ENCODE assay signal across 1 cellular context in the genomic region with DNA sequence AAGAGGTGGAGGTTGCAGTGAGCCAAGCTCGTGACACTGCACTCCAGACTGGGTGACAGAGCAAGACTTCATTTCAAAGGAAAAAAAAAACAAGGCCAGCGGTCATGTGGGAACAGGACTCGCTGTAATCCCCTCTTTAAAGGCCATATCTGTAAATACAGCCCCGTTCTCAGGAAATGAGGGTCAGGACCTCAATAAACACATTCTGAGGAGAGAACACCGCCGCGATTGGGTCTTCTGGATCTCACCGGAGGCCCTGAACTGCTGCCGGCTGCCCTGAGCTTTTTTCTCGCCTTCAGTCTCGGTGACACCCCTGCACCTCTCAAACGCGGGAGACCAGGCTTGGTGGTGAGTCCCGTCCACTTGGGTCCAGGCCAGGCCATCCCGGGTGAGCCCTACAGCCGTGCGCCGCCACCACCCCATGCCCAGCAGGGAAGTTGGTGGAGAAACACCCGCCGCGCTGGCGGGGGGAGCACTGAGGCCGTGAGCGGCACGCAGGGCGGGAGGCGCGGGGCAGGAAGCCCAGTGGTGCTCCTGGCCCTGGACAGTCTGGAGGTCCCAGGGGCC.
TF ChIP-seq lines count a peak whose summit lies in the region.

No MANE protein-coding gene starts in this region.

TF ChIP-seq in K562, 482 proteins besides CTCF, POLR2A, EP300 and RAD21 (continues in another document):
- TF ChIP-seq DNMT1 (IDR thresholded peaks at IDR 0.05) (no peak), GTF2A2 (tag; IDR thresholded peaks at IDR 0.05) (no peak), TEAD4 (IDR thresholded peaks at IDR 0.05; ENCODE audit: low read length) (0 out of 2 replicates have a peak, but pooled peaks have one; percentile 46), TEAD4 (CRISPR knock-in tag; IDR thresholded peaks at IDR 0.05; ENCODE audit: borderline replicate concordance) (no peak), FOXA3 (CRISPR knock-in tag; conservative IDR thresholded peaks at IDR 0.05 in 1 of 2, IDR thresholded peaks at IDR 0.05 in 1 of 2) (peak in 1 of 2 experiments; percentile 52; a peak in 1 of 4 replicates), NFE2 (IDR thresholded peaks at IDR 0.05; ENCODE audit: low read depth) (peak; percentile 21; the same call in 1 of the 2 replicates), RNF2 (IDR thresholded peaks at IDR 0.05) (peak; percentile 49; the same call in 1 of the 2 replicates), TBL1XR1 (IDR thresholded peaks at IDR 0.05; ENCODE audit: low read length in 2 of 2) (peak in 1 of 2 experiments; percentile 14; a peak in 1 of 4 replicates), NBN (IDR thresholded peaks at IDR 0.05; ENCODE audit: low read depth) (peak; percentile 63; the same call in 1 of the 2 replicates), NFRKB (IDR thresholded peaks at IDR 0.05; ENCODE audit: low read depth) (no peak), KDM1A (IDR thresholded peaks at IDR 0.05) (peak; percentile 45 to 66; a peak in 2 of 4 replicates), TRIM24 (IDR thresholded peaks at IDR 0.05) (peak; percentile 20 to 26; a peak in 1 of 4 replicates), CBFA2T3 (IDR thresholded peaks at IDR 0.05) (peak; percentile 85), XRCC5 (IDR thresholded peaks at IDR 0.05; ENCODE audit: low read depth, low read length) (no peak), PTTG1 (tag; IDR thresholded peaks at IDR 0.05; ENCODE audit: low read depth) (no peak), ZNF23 (CRISPR knock-in tag; IDR thresholded peaks at IDR 0.05) (no peak), ZNF76 (CRISPR knock-in tag; IDR thresholded peaks at IDR 0.05; ENCODE audit: borderline replicate concordance) (no peak), PHTF2 (CRISPR knock-in tag; IDR thresholded peaks at IDR 0.05) (no peak), ARID1B (IDR thresholded peaks at IDR 0.05) (peak; percentile 66), BDP1 (IDR thresholded peaks at IDR 0.05; ENCODE audit: insufficient read depth, insufficient read length) (no peak), HDAC2 (IDR thresholded peaks at IDR 0.05) (0 out of 2 replicates have a peak, but pooled peaks have one; percentile 26), ZNF274 (IDR thresholded peaks at IDR 0.05; ENCODE audit: borderline replicate concordance, low read depth, low read length) (no peak), L3MBTL2 (IDR thresholded peaks at IDR 0.05) (peak; percentile 35; the same call in 1 of the 2 replicates), ZC3H8 (IDR thresholded peaks at IDR 0.05) (no peak), BCOR (IDR thresholded peaks at IDR 0.05) (peak; percentile 58; the same call in 1 of the 2 replicates), LEF1 (IDR thresholded peaks at IDR 0.05) (peak; percentile 48; the same call in 1 of the 2 replicates), RBBP5 (IDR thresholded peaks at IDR 0.05; ENCODE audit: borderline replicate concordance, insufficient read depth, low read length, poor library complexity, severe bottlenecking) (peak; percentile 23), ZNF143 (CRISPR knock-in tag; IDR thresholded peaks at IDR 0.05) (no peak), ZFX (CRISPR knock-in tag; IDR thresholded peaks at IDR 0.05) (peak; percentile 13; the same call in 1 of the 2 replicates), NR2F6 (CRISPR knock-in tag; IDR thresholded peaks at IDR 0.05) (no peak), STAT5A (IDR thresholded peaks at IDR 0.05; ENCODE audit: borderline replicate concordance, low read length) (peak; percentile 44; the same call in 1 of the 2 replicates), ZNF217 (CRISPR knock-in tag; IDR thresholded peaks at IDR 0.05) (no peak), CBFA2T2 (conservative IDR thresholded peaks at IDR 0.05) (peak; percentile 66), EGR1 (conservative IDR thresholded peaks at IDR 0.05) (no peak)
- TF ChIP-seq, protein P1, sequence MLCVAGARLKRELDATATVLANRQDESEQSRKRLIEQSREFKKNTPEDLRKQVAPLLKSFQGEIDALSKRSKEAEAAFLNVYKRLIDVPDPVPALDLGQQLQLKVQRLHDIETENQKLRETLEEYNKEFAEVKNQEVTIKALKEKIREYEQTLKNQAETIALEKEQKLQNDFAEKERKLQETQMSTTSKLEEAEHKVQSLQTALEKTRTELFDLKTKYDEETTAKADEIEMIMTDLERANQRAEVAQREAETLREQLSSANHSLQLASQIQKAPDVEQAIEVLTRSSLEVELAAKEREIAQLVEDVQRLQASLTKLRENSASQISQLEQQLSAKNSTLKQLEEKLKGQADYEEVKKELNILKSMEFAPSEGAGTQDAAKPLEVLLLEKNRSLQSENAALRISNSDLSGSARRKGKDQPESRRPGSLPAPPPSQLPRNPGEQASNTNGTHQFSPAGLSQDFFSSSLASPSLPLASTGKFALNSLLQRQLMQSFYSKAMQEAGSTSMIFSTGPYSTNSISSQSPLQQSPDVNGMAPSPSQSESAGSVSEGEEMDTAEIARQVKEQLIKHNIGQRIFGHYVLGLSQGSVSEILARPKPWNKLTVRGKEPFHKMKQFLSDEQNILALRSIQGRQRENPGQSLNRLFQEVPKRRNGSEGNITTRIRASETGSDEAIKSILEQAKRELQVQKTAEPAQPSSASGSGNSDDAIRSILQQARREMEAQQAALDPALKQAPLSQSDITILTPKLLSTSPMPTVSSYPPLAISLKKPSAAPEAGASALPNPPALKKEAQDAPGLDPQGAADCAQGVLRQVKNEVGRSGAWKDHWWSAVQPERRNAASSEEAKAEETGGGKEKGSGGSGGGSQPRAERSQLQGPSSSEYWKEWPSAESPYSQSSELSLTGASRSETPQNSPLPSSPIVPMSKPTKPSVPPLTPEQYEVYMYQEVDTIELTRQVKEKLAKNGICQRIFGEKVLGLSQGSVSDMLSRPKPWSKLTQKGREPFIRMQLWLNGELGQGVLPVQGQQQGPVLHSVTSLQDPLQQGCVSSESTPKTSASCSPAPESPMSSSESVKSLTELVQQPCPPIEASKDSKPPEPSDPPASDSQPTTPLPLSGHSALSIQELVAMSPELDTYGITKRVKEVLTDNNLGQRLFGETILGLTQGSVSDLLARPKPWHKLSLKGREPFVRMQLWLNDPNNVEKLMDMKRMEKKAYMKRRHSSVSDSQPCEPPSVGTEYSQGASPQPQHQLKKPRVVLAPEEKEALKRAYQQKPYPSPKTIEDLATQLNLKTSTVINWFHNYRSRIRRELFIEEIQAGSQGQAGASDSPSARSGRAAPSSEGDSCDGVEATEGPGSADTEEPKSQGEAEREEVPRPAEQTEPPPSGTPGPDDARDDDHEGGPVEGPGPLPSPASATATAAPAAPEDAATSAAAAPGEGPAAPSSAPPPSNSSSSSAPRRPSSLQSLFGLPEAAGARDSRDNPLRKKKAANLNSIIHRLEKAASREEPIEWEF (CRISPR knock-in tag; IDR thresholded peaks at IDR 0.05): no peak
- TF ChIP-seq, protein P2, sequence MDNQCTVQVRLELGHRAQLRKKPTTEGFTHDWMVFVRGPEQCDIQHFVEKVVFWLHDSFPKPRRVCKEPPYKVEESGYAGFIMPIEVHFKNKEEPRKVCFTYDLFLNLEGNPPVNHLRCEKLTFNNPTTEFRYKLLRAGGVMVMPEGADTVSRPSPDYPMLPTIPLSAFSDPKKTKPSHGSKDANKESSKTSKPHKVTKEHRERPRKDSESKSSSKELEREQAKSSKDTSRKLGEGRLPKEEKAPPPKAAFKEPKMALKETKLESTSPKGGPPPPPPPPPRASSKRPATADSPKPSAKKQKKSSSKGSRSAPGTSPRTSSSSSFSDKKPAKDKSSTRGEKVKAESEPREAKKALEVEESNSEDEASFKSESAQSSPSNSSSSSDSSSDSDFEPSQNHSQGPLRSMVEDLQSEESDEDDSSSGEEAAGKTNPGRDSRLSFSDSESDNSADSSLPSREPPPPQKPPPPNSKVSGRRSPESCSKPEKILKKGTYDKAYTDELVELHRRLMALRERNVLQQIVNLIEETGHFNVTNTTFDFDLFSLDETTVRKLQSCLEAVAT (IDR thresholded peaks at IDR 0.05): no peak
- TF ChIP-seq, protein P3, sequence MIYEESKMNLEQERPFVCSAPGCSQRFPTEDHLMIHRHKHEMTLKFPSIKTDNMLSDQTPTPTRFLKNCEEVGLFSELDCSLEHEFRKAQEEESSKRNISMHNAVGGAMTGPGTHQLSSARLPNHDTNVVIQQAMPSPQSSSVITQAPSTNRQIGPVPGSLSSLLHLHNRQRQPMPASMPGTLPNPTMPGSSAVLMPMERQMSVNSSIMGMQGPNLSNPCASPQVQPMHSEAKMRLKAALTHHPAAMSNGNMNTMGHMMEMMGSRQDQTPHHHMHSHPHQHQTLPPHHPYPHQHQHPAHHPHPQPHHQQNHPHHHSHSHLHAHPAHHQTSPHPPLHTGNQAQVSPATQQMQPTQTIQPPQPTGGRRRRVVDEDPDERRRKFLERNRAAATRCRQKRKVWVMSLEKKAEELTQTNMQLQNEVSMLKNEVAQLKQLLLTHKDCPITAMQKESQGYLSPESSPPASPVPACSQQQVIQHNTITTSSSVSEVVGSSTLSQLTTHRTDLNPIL (CRISPR knock-in tag; IDR thresholded peaks at IDR 0.05): no peak
- TF ChIP-seq, protein P4, sequence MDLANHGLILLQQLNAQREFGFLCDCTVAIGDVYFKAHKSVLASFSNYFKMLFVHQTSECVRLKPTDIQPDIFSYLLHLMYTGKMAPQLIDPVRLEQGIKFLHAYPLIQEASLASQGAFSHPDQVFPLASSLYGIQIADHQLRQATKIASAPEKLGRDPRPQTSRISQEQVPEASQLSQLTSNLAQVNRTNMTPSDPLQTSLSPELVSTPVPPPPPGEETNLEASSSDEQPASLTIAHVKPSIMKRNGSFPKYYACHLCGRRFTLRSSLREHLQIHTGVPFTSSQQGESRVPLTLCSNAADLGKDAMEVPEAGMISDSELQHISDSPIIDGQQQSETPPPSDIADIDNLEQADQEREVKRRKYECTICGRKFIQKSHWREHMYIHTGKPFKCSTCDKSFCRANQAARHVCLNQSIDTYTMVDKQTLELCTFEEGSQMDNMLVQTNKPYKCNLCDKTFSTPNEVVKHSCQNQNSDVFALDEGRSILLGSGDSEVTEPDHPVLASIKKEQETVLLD (IDR thresholded peaks at IDR 0.05): 0 out of 2 replicates have a peak, but pooled peaks have one; percentile 17
- TF ChIP-seq, protein P5, sequence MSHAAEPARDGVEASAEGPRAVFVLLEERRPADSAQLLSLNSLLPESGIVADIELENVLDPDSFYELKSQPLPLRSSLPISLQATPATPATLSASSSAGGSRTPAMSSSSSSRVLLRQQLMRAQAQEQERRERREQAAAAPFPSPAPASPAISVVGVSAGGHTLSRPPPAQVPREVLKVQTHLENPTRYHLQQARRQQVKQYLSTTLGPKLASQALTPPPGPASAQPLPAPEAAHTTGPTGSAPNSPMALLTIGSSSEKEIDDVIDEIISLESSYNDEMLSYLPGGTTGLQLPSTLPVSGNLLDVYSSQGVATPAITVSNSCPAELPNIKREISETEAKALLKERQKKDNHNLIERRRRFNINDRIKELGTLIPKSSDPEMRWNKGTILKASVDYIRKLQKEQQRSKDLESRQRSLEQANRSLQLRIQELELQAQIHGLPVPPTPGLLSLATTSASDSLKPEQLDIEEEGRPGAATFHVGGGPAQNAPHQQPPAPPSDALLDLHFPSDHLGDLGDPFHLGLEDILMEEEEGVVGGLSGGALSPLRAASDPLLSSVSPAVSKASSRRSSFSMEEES (CRISPR knock-in tag; IDR thresholded peaks at IDR 0.05): no peak
- TF ChIP-seq, protein P6, sequence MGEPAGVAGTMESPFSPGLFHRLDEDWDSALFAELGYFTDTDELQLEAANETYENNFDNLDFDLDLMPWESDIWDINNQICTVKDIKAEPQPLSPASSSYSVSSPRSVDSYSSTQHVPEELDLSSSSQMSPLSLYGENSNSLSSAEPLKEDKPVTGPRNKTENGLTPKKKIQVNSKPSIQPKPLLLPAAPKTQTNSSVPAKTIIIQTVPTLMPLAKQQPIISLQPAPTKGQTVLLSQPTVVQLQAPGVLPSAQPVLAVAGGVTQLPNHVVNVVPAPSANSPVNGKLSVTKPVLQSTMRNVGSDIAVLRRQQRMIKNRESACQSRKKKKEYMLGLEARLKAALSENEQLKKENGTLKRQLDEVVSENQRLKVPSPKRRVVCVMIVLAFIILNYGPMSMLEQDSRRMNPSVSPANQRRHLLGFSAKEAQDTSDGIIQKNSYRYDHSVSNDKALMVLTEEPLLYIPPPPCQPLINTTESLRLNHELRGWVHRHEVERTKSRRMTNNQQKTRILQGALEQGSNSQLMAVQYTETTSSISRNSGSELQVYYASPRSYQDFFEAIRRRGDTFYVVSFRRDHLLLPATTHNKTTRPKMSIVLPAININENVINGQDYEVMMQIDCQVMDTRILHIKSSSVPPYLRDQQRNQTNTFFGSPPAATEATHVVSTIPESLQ (CRISPR knock-in tag; IDR thresholded peaks at IDR 0.05): no peak
- TF ChIP-seq, protein P7, sequence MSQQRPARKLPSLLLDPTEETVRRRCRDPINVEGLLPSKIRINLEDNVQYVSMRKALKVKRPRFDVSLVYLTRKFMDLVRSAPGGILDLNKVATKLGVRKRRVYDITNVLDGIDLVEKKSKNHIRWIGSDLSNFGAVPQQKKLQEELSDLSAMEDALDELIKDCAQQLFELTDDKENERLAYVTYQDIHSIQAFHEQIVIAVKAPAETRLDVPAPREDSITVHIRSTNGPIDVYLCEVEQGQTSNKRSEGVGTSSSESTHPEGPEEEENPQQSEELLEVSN (IDR thresholded peaks at IDR 0.05; ENCODE audit: borderline replicate concordance in 1 of 2, extremely low read depth in 1 of 2, insufficient read depth in 1 of 2, insufficient read length in 1 of 2, low read depth in 1 of 2, low read length in 1 of 2, poor library complexity in 1 of 2, severe bottlenecking in 1 of 2): peak; percentile 15 to 30
- TF ChIP-seq, protein P8, sequence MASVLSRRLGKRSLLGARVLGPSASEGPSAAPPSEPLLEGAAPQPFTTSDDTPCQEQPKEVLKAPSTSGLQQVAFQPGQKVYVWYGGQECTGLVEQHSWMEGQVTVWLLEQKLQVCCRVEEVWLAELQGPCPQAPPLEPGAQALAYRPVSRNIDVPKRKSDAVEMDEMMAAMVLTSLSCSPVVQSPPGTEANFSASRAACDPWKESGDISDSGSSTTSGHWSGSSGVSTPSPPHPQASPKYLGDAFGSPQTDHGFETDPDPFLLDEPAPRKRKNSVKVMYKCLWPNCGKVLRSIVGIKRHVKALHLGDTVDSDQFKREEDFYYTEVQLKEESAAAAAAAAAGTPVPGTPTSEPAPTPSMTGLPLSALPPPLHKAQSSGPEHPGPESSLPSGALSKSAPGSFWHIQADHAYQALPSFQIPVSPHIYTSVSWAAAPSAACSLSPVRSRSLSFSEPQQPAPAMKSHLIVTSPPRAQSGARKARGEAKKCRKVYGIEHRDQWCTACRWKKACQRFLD (CRISPR knock-in tag; IDR thresholded peaks at IDR 0.05): no peak
- TF ChIP-seq, protein P9, sequence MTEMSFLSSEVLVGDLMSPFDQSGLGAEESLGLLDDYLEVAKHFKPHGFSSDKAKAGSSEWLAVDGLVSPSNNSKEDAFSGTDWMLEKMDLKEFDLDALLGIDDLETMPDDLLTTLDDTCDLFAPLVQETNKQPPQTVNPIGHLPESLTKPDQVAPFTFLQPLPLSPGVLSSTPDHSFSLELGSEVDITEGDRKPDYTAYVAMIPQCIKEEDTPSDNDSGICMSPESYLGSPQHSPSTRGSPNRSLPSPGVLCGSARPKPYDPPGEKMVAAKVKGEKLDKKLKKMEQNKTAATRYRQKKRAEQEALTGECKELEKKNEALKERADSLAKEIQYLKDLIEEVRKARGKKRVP (CRISPR knock-in tag; IDR thresholded peaks at IDR 0.05): no peak
